1 cellular context compared by ENCODE assay signal in the genomic region with DNA sequence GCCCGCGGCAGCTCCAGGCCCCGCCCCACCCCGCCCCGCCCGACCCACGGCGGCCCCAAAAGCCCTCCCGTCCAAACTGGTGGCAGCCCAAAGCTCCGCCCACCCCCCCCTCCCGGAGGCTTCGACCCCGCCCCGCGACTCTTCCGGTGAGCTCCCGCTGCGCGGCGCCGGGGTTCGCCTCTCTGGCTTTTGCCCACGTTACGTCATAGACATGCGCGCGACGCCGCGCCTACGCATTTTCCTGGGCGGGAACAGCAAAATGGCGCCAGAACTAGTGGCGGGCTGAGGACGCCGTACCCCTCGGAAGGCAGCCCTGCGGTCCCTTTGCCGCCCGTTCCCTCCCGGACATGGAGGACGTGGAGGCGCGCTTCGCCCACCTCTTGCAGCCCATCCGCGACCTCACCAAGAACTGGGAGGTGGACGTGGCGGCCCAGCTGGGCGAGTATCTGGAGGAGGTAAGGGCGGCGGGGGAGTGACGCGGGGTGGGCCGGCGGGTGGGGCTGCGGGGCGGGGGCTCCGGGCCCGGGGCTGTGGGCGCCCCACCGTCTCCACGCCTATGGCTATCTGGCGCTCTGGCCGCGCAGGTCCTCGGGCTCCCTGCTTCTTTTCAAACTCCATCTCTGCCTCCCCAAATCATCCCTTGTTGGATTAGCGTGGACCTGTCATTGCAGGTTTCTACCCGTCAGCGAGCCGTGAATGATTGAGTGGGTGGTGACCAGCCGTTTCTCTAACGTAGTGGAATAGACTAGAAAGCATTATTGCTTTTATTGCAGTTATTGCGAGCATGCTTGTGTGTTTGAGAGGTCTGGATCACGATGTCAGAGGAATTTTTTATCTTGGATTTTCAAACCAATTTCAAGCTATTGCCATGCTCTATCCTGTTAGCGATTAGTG.
TF ChIP-seq lines count a peak whose summit lies in the region.

NCAPH2 (plus strand) TSS at position 234 of the 894 bp plus-strand sequence; CDS start at position 348, 114 bp downstream.

TF ChIP-seq in GM12878, 131 proteins besides CTCF, POLR2A, EP300 and RAD21 (continued from another document):
- TF ChIP-seq, protein P1, sequence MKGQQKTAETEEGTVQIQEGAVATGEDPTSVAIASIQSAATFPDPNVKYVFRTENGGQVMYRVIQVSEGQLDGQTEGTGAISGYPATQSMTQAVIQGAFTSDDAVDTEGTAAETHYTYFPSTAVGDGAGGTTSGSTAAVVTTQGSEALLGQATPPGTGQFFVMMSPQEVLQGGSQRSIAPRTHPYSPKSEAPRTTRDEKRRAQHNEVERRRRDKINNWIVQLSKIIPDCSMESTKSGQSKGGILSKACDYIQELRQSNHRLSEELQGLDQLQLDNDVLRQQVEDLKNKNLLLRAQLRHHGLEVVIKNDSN (IDR thresholded peaks at IDR 0.05; ENCODE audit: borderline replicate concordance, extremely low read length, insufficient read depth, low read depth, low read length): no peak
- TF ChIP-seq SPI1 (IDR thresholded peaks at IDR 0.05; ENCODE audit: borderline replicate concordance, insufficient read depth, low read depth, low read length) (no peak), GATAD2B (conservative IDR thresholded peaks at IDR 0.05; ENCODE audit: low read depth) (peak; percentile 39; the same call in 1 of the 2 replicates), CHD4 (IDR thresholded peaks at IDR 0.05) (no peak), ZNF274 (IDR thresholded peaks at IDR 0.05; ENCODE audit: insufficient read depth, insufficient read length) (no peak), NRF1 (conservative IDR thresholded peaks at IDR 0.05; ENCODE audit: low read depth, low read length) (peak; percentile 47), SIN3A (IDR thresholded peaks at IDR 0.05; ENCODE audit: low read depth, low read length) (peak; percentile 81), NR2C1 (IDR thresholded peaks at IDR 0.05) (peak; percentile 45), ASH2L (IDR thresholded peaks at IDR 0.05; ENCODE audit: borderline replicate concordance, low read depth) (no peak), ZBTB40 (IDR thresholded peaks at IDR 0.05; ENCODE audit: borderline replicate concordance) (peak; percentile 56; the same call in 1 of the 2 replicates), NFXL1 (IDR thresholded peaks at IDR 0.05; ENCODE audit: borderline replicate concordance) (no peak), MTA2 (IDR thresholded peaks at IDR 0.05; ENCODE audit: low read depth) (no peak), SP1 (IDR thresholded peaks at IDR 0.05; ENCODE audit: low read depth, low read length) (peak; percentile 81), NBN (IDR thresholded peaks at IDR 0.05) (peak; percentile 93), CREM (IDR thresholded peaks at IDR 0.05; ENCODE audit: low read depth) (peak; percentile 99), PAX5 (IDR thresholded peaks at IDR 0.05; ENCODE audit: borderline replicate concordance, low read depth, low read length) (peak; percentile 34; the same call in 1 of the 2 replicates), KDM1A (IDR thresholded peaks at IDR 0.05; ENCODE audit: borderline replicate concordance) (no peak)
